Comparison of ENCODE assay signal across 8 cellular contexts in genomic region chr10:114767101-114767588, GRCh38. TPM values are rescaled to one million over a fixed set of nuclear protein-coding genes. Genes with fewer than 3 reads are reported as not detected.
DNase-seq lines count a peak whose midpoint lies in the region; ATAC-seq and TF ChIP-seq lines count a peak whose summit lies in the region.

No MANE protein-coding gene starts in this region.

- no peaks in the 10 kb centered on the region for H3K4me1 ChIP-seq in OCI-LY3 (ENCODE audit: low read length)

- ATAC-seq in natural killer cell treated with Interleukin-12 subunit alpha and Interleukin-12 subunit beta and Interleukin-15 and Interleukin-18, amount 100 ng/mL, for 72 hours = no peak

- H3K9me3 ChIP-seq in OCI-LY3 (ENCODE audit: insufficient read depth, low read length) = no peaks in the 10 kb centered on the region

- no peaks in the 10 kb centered on the region for H3K36me3 ChIP-seq in OCI-LY3 (replicated peaks; ENCODE audit: low read depth, low read length)

- no peaks in the 10 kb centered on the region for H4K20me1 ChIP-seq in OCI-LY3 (ENCODE audit: insufficient read depth, low read length)

- H3K4me3 Mint-ChIP-seq in endothelial cell (ENCODE audit: unreplicated experiment) = peak overlapping the region; percentile 89
- peak overlapping the region; percentile 56 for H3K4me3 Mint-ChIP-seq in natural killer cell treated with Interleukin-12 subunit alpha and Interleukin-12 subunit beta and Interleukin-15 and Interleukin-18, amount 100 ng/mL, for 72 hours

- H3K27ac ChIP-seq in OCI-LY3 (ENCODE audit: low read length) = no peak overlapping the region

- H3K27ac Mint-ChIP-seq in endothelial cell (ENCODE audit: unreplicated experiment) = no peak overlapping the region
- no peak overlapping the region for H3K27ac Mint-ChIP-seq in natural killer cell treated with Interleukin-12 subunit alpha and Interleukin-12 subunit beta and Interleukin-15 and Interleukin-18, amount 100 ng/mL, for 72 hours

- no peaks in the 10 kb centered on the region for H3K27me3 ChIP-seq in OCI-LY3 (ENCODE audit: low read depth, low read length)

- peaks cover 3% of the 10 kb centered on the region for H3K4me1 Mint-ChIP-seq in endothelial cell (ENCODE audit: unreplicated experiment)
- H3K4me1 Mint-ChIP-seq in natural killer cell treated with Interleukin-12 subunit alpha and Interleukin-12 subunit beta and Interleukin-15 and Interleukin-18, amount 100 ng/mL, for 72 hours (ENCODE audit: low read depth in 2 of 2) = peaks cover 2 to 5% of the 10 kb centered on the region in 2 donors

- no peak for TF ChIP-seq CTCF in OCI-LY3 (IDR thresholded peaks at IDR 0.05; ENCODE audit: low read depth, low read length)
- no peak for TF ChIP-seq CTCF in endothelial cell (IDR thresholded peaks at IDR 0.05; ENCODE audit: unreplicated experiment)

- peaks cover 6% of the 10 kb centered on the region for H3K27me3 Mint-ChIP-seq in endothelial cell (ENCODE audit: unreplicated experiment)
- H3K27me3 Mint-ChIP-seq in natural killer cell treated with Interleukin-12 subunit alpha and Interleukin-12 subunit beta and Interleukin-15 and Interleukin-18, amount 100 ng/mL, for 72 hours = peaks cover 12 to 15% of the 10 kb centered on the region in 2 donors

- no peaks in the 10 kb centered on the region for H3K9me3 Mint-ChIP-seq in endothelial cell (ENCODE audit: unreplicated experiment)
- no peaks in the 10 kb centered on the region for H3K9me3 Mint-ChIP-seq in natural killer cell treated with Interleukin-12 subunit alpha and Interleukin-12 subunit beta and Interleukin-15 and Interleukin-18, amount 100 ng/mL, for 72 hours

- peak overlapping the region; percentile 40 for H3K4me2 ChIP-seq in OCI-LY3 (ENCODE audit: low read length)

- no peaks in the 10 kb centered on the region for H3K36me3 Mint-ChIP-seq in endothelial cell (ENCODE audit: low read depth, unreplicated experiment)
- no peaks in the 10 kb centered on the region for H3K36me3 Mint-ChIP-seq in natural killer cell treated with Interleukin-12 subunit alpha and Interleukin-12 subunit beta and Interleukin-15 and Interleukin-18, amount 100 ng/mL, for 72 hours

- DNase-seq in DMS53 treated with DMSO at 0.1 percent for 48 hours (lab: John Stamatoyannopoulos, UW; ENCODE audit: unreplicated experiment) (peak; percentile 27), endothelial cell (ENCODE audit: low spot score) (no peak), cerebellar cortex (ENCODE audit: low spot score) (no peak), cortex of kidney (lab: John Stamatoyannopoulos, UW) (no peak), GDM1 (lab: John Stamatoyannopoulos, UW) (no peak), NCI-H1694 (lab: John Stamatoyannopoulos, UW) (no peak)
- DNase-seq in natural killer cell treated with Interleukin-12 subunit alpha and Interleukin-12 subunit beta and Interleukin-15 and Interleukin-18, amount 100 ng/mL, for 72 hours (ENCODE audit: low spot score) = no peak

- no peak overlapping the region for H2AFZ ChIP-seq in OCI-LY3 (ENCODE audit: low read depth, low read length)

- H3K4me3 ChIP-seq in OCI-LY3 (ENCODE audit: low read length) = peak overlapping the region; percentile 35; the same call in 1 of the 2 replicates

- no peak overlapping the region for H3K9ac ChIP-seq in OCI-LY3 (ENCODE audit: low read length)

- no peaks in the 10 kb centered on the region for H3K79me2 ChIP-seq in OCI-LY3 (ENCODE audit: low read length)

RNA-seq across cellular contexts. Expression of gene FHIP2A, which starts 54.4 kb away (rescaled TPM):
- 50.1 TPM for total RNA-seq in endothelial cell (ENCODE audit: unreplicated experiment)
- total RNA-seq in natural killer cell treated with Interleukin-12 subunit alpha and Interleukin-12 subunit beta and Interleukin-15 and Interleukin-18, amount 100 ng/mL, for 72 hours = 10 to 100 TPM; 16.4 to 23.9 TPM
